17 cellular contexts compared by ENCODE assay signal in genomic region chr16:88020513-88020885, GRCh38.
DNase-seq lines count a peak whose midpoint lies in the region; ATAC-seq and TF ChIP-seq lines count a peak whose summit lies in the region.
"Had no signal": no experiment of that assay in that cellular context is flagged by ENCODE, and none has a peak within 500 bp of the region (broad histone marks: within the 10 kb centered on the region; RNA-seq: fewer than 3 reads in every experiment).

No MANE protein-coding gene starts in this region.

- no peak overlapping the region for H3K4me3 Mint-ChIP-seq in activated T-helper 17 cell treated with anti-CD3 and anti-CD28 coated beads, Interleukin-2, amount 50 U/mL, for 72 hours
- no peak overlapping the region for H3K4me3 Mint-ChIP-seq in naive B cell
- H3K4me3 Mint-ChIP-seq: CD4-positive, alpha-beta memory T cell had no signal

- ATAC-seq in right cardiac atrium (no peak), heart right ventricle (no peak), naive B cell (ENCODE audit: low read depth in 2 of 2) (no peak), GM18517 (IDR thresholded peaks at IDR 0.05; ENCODE audit: unreplicated experiment) (no peak)
- ATAC-seq in activated T-helper 17 cell treated with anti-CD3 and anti-CD28 coated beads, Interleukin-2, amount 50 U/mL, for 72 hours (replicated peaks), result no peak
- ATAC-seq: K562 had no signal

- peak overlapping the region; percentile 11 for H3K27ac Mint-ChIP-seq in activated T-helper 17 cell treated with anti-CD3 and anti-CD28 coated beads, Interleukin-2, amount 50 U/mL, for 72 hours
- H3K27ac Mint-ChIP-seq in naive B cell, result peak overlapping the region in 4 of 6 donors; percentile 69 to 86 (median 80)

- WGBS in right cardiac atrium, result 93% methylated on average over 10 of the region's 10 CpGs
- WGBS in heart right ventricle, 2 donors, result 96% methylated on average over 10 of the region's 10 CpGs

- H3K27me3 Mint-ChIP-seq in activated T-helper 17 cell treated with anti-CD3 and anti-CD28 coated beads, Interleukin-2, amount 50 U/mL, for 72 hours, result no peaks in the 10 kb centered on the region
- no peaks in the 10 kb centered on the region for H3K27me3 Mint-ChIP-seq in naive B cell
- H3K27me3 Mint-ChIP-seq: CD4-positive, alpha-beta memory T cell had no signal

- H3K4me1 ChIP-seq in right cardiac atrium (ENCODE audit: control insufficient read depth, insufficient read depth, low read length) (no peaks in the 10 kb centered on the region), heart right ventricle (peaks cover 0 to 14% (median 4%) of the 10 kb centered on the region in 9 donors)
- H3K4me1 ChIP-seq: SJCRH30 had no signal

- H3K36me3 Mint-ChIP-seq in activated T-helper 17 cell treated with anti-CD3 and anti-CD28 coated beads, Interleukin-2, amount 50 U/mL, for 72 hours (ENCODE audit: low read depth), result peaks cover 56% of the 10 kb centered on the region
- H3K36me3 Mint-ChIP-seq in naive B cell, result peaks cover 0 to 13% of the 10 kb centered on the region in 2 donors

- H3K27me3 ChIP-seq in right cardiac atrium (ENCODE audit: control insufficient read depth, insufficient read depth) (no peaks in the 10 kb centered on the region), heart right ventricle (no peaks in the 10 kb centered on the region)
- H3K27me3 ChIP-seq: SJCRH30 had no signal

- no peaks in the 10 kb centered on the region for H3K9me3 ChIP-seq in right cardiac atrium (ENCODE audit: control insufficient read depth, low read length)
- no peaks in the 10 kb centered on the region for H3K9me3 ChIP-seq in heart right ventricle
- H3K9me3 ChIP-seq: SJCRH30 had no signal

- no peak for DNase-seq in right cardiac atrium
- DNase-seq in heart right ventricle, result no peak
- no peak for DNase-seq in naive B cell
- DNase-seq in RPMI8226, result no peak
- DNase-seq in foreskin fibroblast, result no peak
- DNase-seq: CD4-positive, alpha-beta memory T cell; DMS79; GM23248; MV-4-11; NCI-H1417; NCI-H1930; NCI-H446; SJCRH30 had no signal

- peak overlapping the region; percentile 22 for H3K27ac ChIP-seq in right cardiac atrium (ENCODE audit: low read length)
- H3K27ac ChIP-seq in heart right ventricle, result no peak overlapping the region
- H3K27ac ChIP-seq: GM23248, RWPE1, SJCRH30 had no signal

- no peak overlapping the region for H3K4me3 ChIP-seq in right cardiac atrium (ENCODE audit: low read length)
- no peak overlapping the region for H3K4me3 ChIP-seq in heart right ventricle
- no peak overlapping the region for H3K4me3 ChIP-seq in foreskin fibroblast (ENCODE audit: low read depth in 1 of 2, low read length in 2 of 2)
- H3K4me3 ChIP-seq: GM23248, K562, SJCRH30 had no signal

- H3K9me3 Mint-ChIP-seq in activated T-helper 17 cell treated with anti-CD3 and anti-CD28 coated beads, Interleukin-2, amount 50 U/mL, for 72 hours, result no peaks in the 10 kb centered on the region
- H3K9me3 Mint-ChIP-seq in naive B cell, result no peaks in the 10 kb centered on the region

- intact Hi-C loops in right cardiac atrium (cut with DNase I) (no loop called here), heart right ventricle (cut with DNase I) (no loop called here)

- H3K36me3 ChIP-seq in heart right ventricle, result peaks cover 0 to 40% (median 6%) of the 10 kb centered on the region in 9 donors
- H3K36me3 ChIP-seq: SJCRH30 had no signal

- no peak for TF ChIP-seq CTCF in heart right ventricle (IDR thresholded peaks at IDR 0.05)
- TF ChIP-seq CTCF in foreskin fibroblast (IDR thresholded peaks at IDR 0.05; ENCODE audit: low read depth, low read length), result no peak

- peaks cover 9% of the 10 kb centered on the region for H3K4me1 Mint-ChIP-seq in activated T-helper 17 cell treated with anti-CD3 and anti-CD28 coated beads, Interleukin-2, amount 50 U/mL, for 72 hours
- H3K4me1 Mint-ChIP-seq in naive B cell, result peaks cover 5 to 11% (median 7%) of the 10 kb centered on the region in 3 donors
